ENCODE assay signal across 30 cellular contexts in genomic region chr20:36234771-36235320, GRCh38. TPM values are rescaled to one million over a fixed set of nuclear protein-coding genes. Genes with fewer than 3 reads are reported as not detected.
DNase-seq lines count a peak whose midpoint lies in the region; ATAC-seq, FAIRE-seq and TF ChIP-seq lines count a peak whose summit lies in the region.
"Had no signal": no experiment of that assay in that cellular context is flagged by ENCODE, and none has a peak within 500 bp of the region (broad histone marks: within the 10 kb centered on the region; RNA-seq: fewer than 3 reads in every experiment).

No MANE protein-coding gene starts in this region.

- H3K9me1 ChIP-seq in K562 (ENCODE audit: control insufficient read depth, insufficient read depth, low read length) = no peaks in the 10 kb centered on the region

- H2AFZ ChIP-seq in K562 (ENCODE audit: low read depth, low read length) = peak overlapping the region; percentile 40; the same call in 1 of the 2 replicates
- H2AFZ ChIP-seq in neural progenitor cell (replicated peaks) = no peak overlapping the region

- no peak for TF ChIP-seq POLR2A in K562 (conservative IDR thresholded peaks at IDR 0.05)

- intact Hi-C loops in K562 (cut with micrococcal nuclease) = no loop called here

- FAIRE-seq in K562 (lab: Jason Lieb, UNC) = peak; percentile 51
- FAIRE-seq: astrocyte, GM12892 had no signal

- H3K4me1 Mint-ChIP-seq in CD8-positive, alpha-beta memory T cell = peaks cover 36 to 42% (median 41%) of the 10 kb centered on the region in 3 donors
- peaks cover 15% of the 10 kb centered on the region for H3K4me1 Mint-ChIP-seq in neural progenitor cell
- peaks cover 21% of the 10 kb centered on the region for H3K4me1 Mint-ChIP-seq in stimulated activated memory B cell treated with anti-CD40 and anti-IgM and Interleukin-4, amounts not matched to agents 10 μg/mL and 1 μg/mL and 100 μg/mL, for 72 hours

- no peak overlapping the region for H3K4me3 ChIP-seq in CD8-positive, alpha-beta memory T cell (ENCODE audit: low read length)
- H3K4me3 ChIP-seq in K562 (no peak overlapping the region), neural progenitor cell (no peak overlapping the region)
- H3K4me3 ChIP-seq: GM23248, PC-9, upper lobe of right lung had no signal

- peaks cover 33% of the 10 kb centered on the region for H3K4me1 ChIP-seq in CD8-positive, alpha-beta memory T cell (ENCODE audit: insufficient read depth, low read length)
- peaks cover 5 to 7% of the 10 kb centered on the region in 2 experiments; a peak in 4 of 5 replicates for H3K4me1 ChIP-seq in K562 (replicated peaks in 1 of 2; ENCODE audit: control insufficient read depth in 2 of 2, insufficient read depth in 2 of 2, low read length in 2 of 2)
- H3K4me1 ChIP-seq in neural progenitor cell = peaks cover 5% of the 10 kb centered on the region

- in situ Hi-C loops in K562 (cut with MboI) = no loop called here

- no peaks in the 10 kb centered on the region for H3K9me3 Mint-ChIP-seq in CD8-positive, alpha-beta memory T cell
- no peaks in the 10 kb centered on the region for H3K9me3 Mint-ChIP-seq in neural progenitor cell
- H3K9me3 Mint-ChIP-seq in stimulated activated memory B cell treated with anti-CD40 and anti-IgM and Interleukin-4, amounts not matched to agents 10 μg/mL and 1 μg/mL and 100 μg/mL, for 72 hours = no peaks in the 10 kb centered on the region
- H3K9me3 Mint-ChIP-seq: stimulated activated effector memory CD8-positive, alpha-beta T cell treated with anti-CD3 and anti-CD28 coated beads, Interleukin-12 subunit alpha, Interleukin-12 subunit beta, amount 100 ng/mL, for 72 hours had no signal

- peak overlapping the region in 6 of 7 donors; percentile 24 to 79 (median 57) for H3K4me3 Mint-ChIP-seq in CD8-positive, alpha-beta memory T cell
- peak overlapping the region; percentile 14 for H3K4me3 Mint-ChIP-seq in neural progenitor cell
- no peak overlapping the region for H3K4me3 Mint-ChIP-seq in stimulated activated memory B cell treated with anti-CD40 and anti-IgM and Interleukin-4, amounts not matched to agents 10 μg/mL and 1 μg/mL and 100 μg/mL, for 72 hours
- H3K4me3 Mint-ChIP-seq: activated naive CD8-positive, alpha-beta T cell; CD14-positive monocyte had no signal

- TF ChIP-seq RAD21 in K562 (CRISPR knock-in tag; conservative IDR thresholded peaks at IDR 0.05 in 1 of 2, IDR thresholded peaks at IDR 0.05 in 1 of 2) = no peak

- CTCF ChIA-PET in CD8-positive, alpha-beta memory T cell (lab: Charles Lee) = interaction anchor here (1.1 to 1.5 kb wide), 2 partner anchors 11 to 32 kb away, joined by 3 read pairs; no protein-coding TSS in a partner anchor
- CTCF ChIA-PET in K562 (lab: Yijun Ruan, JAX; ENCODE audit: low intra/inter-chr PET ratio) = no interaction called here

- no peak overlapping the region for H3K27ac ChIP-seq in CD8-positive, alpha-beta memory T cell (ENCODE audit: low read depth, low read length)
- H3K27ac ChIP-seq in K562 (ENCODE audit: extremely low read depth, low read depth, low read length) (no peak overlapping the region), neural progenitor cell (no peak overlapping the region), caudate nucleus (ENCODE audit: low read depth, low read length) (no peak overlapping the region)
- H3K27ac ChIP-seq: GM23248, KMS-11, ovary, PC-9, right atrium auricular region had no signal

- H3K9ac ChIP-seq in K562 (ENCODE audit: insufficient read depth in 1 of 2, low read depth in 2 of 2, low read length in 2 of 2) = no peak overlapping the region
- H3K9ac ChIP-seq in neural progenitor cell = no peak overlapping the region
- H3K9ac ChIP-seq: GM23248 had no signal

- no peaks in the 10 kb centered on the region for H3K9me3 ChIP-seq in CD8-positive, alpha-beta memory T cell (ENCODE audit: low read length)
- H3K9me3 ChIP-seq in K562 (replicated peaks; ENCODE audit: control insufficient read depth, insufficient read depth, low read depth, low read length) = no peaks in the 10 kb centered on the region
- no peaks in the 10 kb centered on the region for H3K9me3 ChIP-seq in neural progenitor cell (ENCODE audit: low read depth)
- H3K9me3 ChIP-seq: gastrocnemius medialis, ovary, right atrium auricular region, upper lobe of right lung had no signal

- no peak overlapping the region; the same call in 1 of the 2 replicates for H3K4me2 ChIP-seq in K562 (ENCODE audit: insufficient read depth, low read length)
- no peak overlapping the region for H3K4me2 ChIP-seq in neural progenitor cell
- H3K4me2 ChIP-seq: KMS-11 had no signal

- DNase-seq in CD8-positive, alpha-beta memory T cell = no peak
- DNase-seq in NCI-H82 (lab: John Stamatoyannopoulos, UW) = peak; percentile 97
- peak in 2 of 4 experiments; percentile 24 to 55 for DNase-seq in K562 (ENCODE audit: extremely low read depth in 1 of 4, low spot score in 3 of 4)
- no peak for DNase-seq in neural progenitor cell (ENCODE audit: low spot score)
- no peak for DNase-seq in caudate nucleus (lab: John Stamatoyannopoulos, UW)
- DNase-seq: central memory CD4-positive, alpha-beta T cell; gastrocnemius medialis; GM23248; left cardiac atrium; mesendoderm; MV-4-11; NCI-H146; NCI-H2171; NCI-H510A; NK-92 treated with Interleukin-12 subunit alpha and Interleukin-12 subunit beta, amount 100 ng/mL, for 24 hours; ovary; PC-9; SHP77; stimulated activated CD4-positive, alpha-beta T cell treated with anti-CD3 and anti-CD28 coated beads, Interleukin-4, amount 100 ng/mL, for 24 hours; substantia nigra; upper lobe of right lung had no signal

- ATAC-seq in K562 (no peak), HG03354 (IDR thresholded peaks at IDR 0.05; ENCODE audit: poor library complexity, severe bottlenecking, unreplicated experiment) (no peak)
- no peak for ATAC-seq in stimulated activated memory B cell treated with anti-CD40 and anti-IgM and Interleukin-4, amounts not matched to agents 10 μg/mL and 1 μg/mL and 100 μg/mL, for 72 hours
- ATAC-seq: gastrocnemius medialis; left cardiac atrium; stimulated activated effector memory CD8-positive, alpha-beta T cell treated with anti-CD3 and anti-CD28 coated beads, Interleukin-12 subunit alpha, Interleukin-12 subunit beta, amount 100 ng/mL, for 72 hours; upper lobe of right lung had no signal

- H3K27ac Mint-ChIP-seq in CD8-positive, alpha-beta memory T cell = no peak overlapping the region
- no peak overlapping the region for H3K27ac Mint-ChIP-seq in neural progenitor cell
- no peak overlapping the region for H3K27ac Mint-ChIP-seq in stimulated activated memory B cell treated with anti-CD40 and anti-IgM and Interleukin-4, amounts not matched to agents 10 μg/mL and 1 μg/mL and 100 μg/mL, for 72 hours
- H3K27ac Mint-ChIP-seq: activated naive CD8-positive, alpha-beta T cell; stimulated activated effector memory CD8-positive, alpha-beta T cell treated with anti-CD3 and anti-CD28 coated beads, Interleukin-12 subunit alpha, Interleukin-12 subunit beta, amount 100 ng/mL, for 72 hours had no signal

- peaks cover 0 to 22% (median 4%) of the 10 kb centered on the region in 3 donors for H3K36me3 Mint-ChIP-seq in CD8-positive, alpha-beta memory T cell
- H3K36me3 Mint-ChIP-seq in neural progenitor cell = no peaks in the 10 kb centered on the region
- H3K36me3 Mint-ChIP-seq in stimulated activated memory B cell treated with anti-CD40 and anti-IgM and Interleukin-4, amounts not matched to agents 10 μg/mL and 1 μg/mL and 100 μg/mL, for 72 hours = no peaks in the 10 kb centered on the region
- H3K36me3 Mint-ChIP-seq: activated naive CD8-positive, alpha-beta T cell had no signal

- 10% methylated on average over 4 of the region's 4 CpGs for WGBS in K562 (ENCODE audit: insufficient coverage, low coverage, missing lambda C conversion rate)

- H3K27me3 ChIP-seq in CD8-positive, alpha-beta memory T cell (ENCODE audit: insufficient read depth, low read length, poor library complexity, severe bottlenecking) = no peaks in the 10 kb centered on the region
- peaks cover 10 to 20% of the 10 kb centered on the region in 2 experiments; a peak in 4 of 5 replicates for H3K27me3 ChIP-seq in K562 (ENCODE audit: control insufficient read depth in 2 of 2, insufficient read depth in 2 of 2, low read length in 2 of 2)
- no peaks in the 10 kb centered on the region for H3K27me3 ChIP-seq in neural progenitor cell
- H3K27me3 ChIP-seq: gastrocnemius medialis, ovary, right atrium auricular region, upper lobe of right lung had no signal

- H3K27me3 Mint-ChIP-seq in CD8-positive, alpha-beta memory T cell = peaks cover 3% of the 10 kb centered on the region in 2 donors
- peaks cover 6% of the 10 kb centered on the region for H3K27me3 Mint-ChIP-seq in neural progenitor cell (ENCODE audit: insufficient read depth, low read depth)
- peaks cover 19% of the 10 kb centered on the region for H3K27me3 Mint-ChIP-seq in stimulated activated memory B cell treated with anti-CD40 and anti-IgM and Interleukin-4, amounts not matched to agents 10 μg/mL and 1 μg/mL and 100 μg/mL, for 72 hours

- peaks cover 8% of the 10 kb centered on the region for H3K36me3 ChIP-seq in CD8-positive, alpha-beta memory T cell (ENCODE audit: insufficient read depth, low read length)
- peaks cover 19% of the 10 kb centered on the region; the same call in 2 of the 3 replicates for H3K36me3 ChIP-seq in K562 (ENCODE audit: control insufficient read depth, insufficient read depth, low read length)
- no peaks in the 10 kb centered on the region for H3K36me3 ChIP-seq in neural progenitor cell
- H3K36me3 ChIP-seq: ovary had no signal

- no peaks in the 10 kb centered on the region for H3F3A ChIP-seq in neural progenitor cell (ENCODE audit: low read depth)

- H4K20me1 ChIP-seq in K562 (replicated peaks; ENCODE audit: control insufficient read depth, insufficient read depth, low read length) (no peaks in the 10 kb centered on the region), neural progenitor cell (ENCODE audit: low read depth) (no peaks in the 10 kb centered on the region)

- BruUV-seq in K562 (replicated peaks; lab: Mats Ljungman, UMichigan) = no TSS peak

- POLR2A ChIA-PET in CD8-positive, alpha-beta memory T cell (lab: Charles Lee) = no interaction called here
- POLR2A ChIA-PET in K562 (lab: Yijun Ruan, JAX) = interaction anchor here (0.6 kb wide), 2 partner anchors 244 to 308 kb away, joined by 3 read pairs; no protein-coding TSS in a partner anchor

- no peak for TF ChIP-seq EP300 in K562 (IDR thresholded peaks at IDR 0.05; ENCODE audit: low read length)

- no peak for TF ChIP-seq CTCF in K562 (IDR thresholded peaks at IDR 0.05 in 2 of 3, conservative IDR thresholded peaks at IDR 0.05 in 1 of 3; ENCODE audit: insufficient read depth in 2 of 3, low read depth in 1 of 3, low read length in 3 of 3)
- no peak for TF ChIP-seq CTCF in neural progenitor cell (IDR thresholded peaks at IDR 0.05)

- peaks cover 35% of the 10 kb centered on the region for H3K79me2 ChIP-seq in K562 (ENCODE audit: control insufficient read depth, insufficient read depth, low read length)
- peaks cover 36% of the 10 kb centered on the region for H3K79me2 ChIP-seq in neural progenitor cell (ENCODE audit: low read depth)

RNA-seq across cellular contexts. Expression of gene AAR2, which starts 1.4 kb away (rescaled TPM):
- total RNA-seq in CD8-positive, alpha-beta memory T cell = 10 to 100 TPM; 32.1 to 32.7 TPM
- polyA plus RNA-seq in CD8-positive, alpha-beta memory T cell = 38.2 TPM
- 10.3 and 27.3 TPM in 2 replicates for total RNA-seq in K562 (2011; cell fraction: chromatin; rRNA removed; ENCODE audit: low replicate concordance)
- 20.4 and 22.3 TPM in 2 replicates for total RNA-seq in K562 (2011; cell fraction: nucleolus; rRNA removed)
- 16.5 and 16.9 TPM in 2 replicates for total RNA-seq in K562 (2011; cell fraction: nucleoplasm; rRNA removed)
- 24.7 and 29.6 TPM in 2 replicates for total RNA-seq in K562 (2014; rRNA removed)
- 18.0 and 20.0 TPM in 2 replicates for total RNA-seq in K562 (2014; rRNA removed; fragmentation: Illumina TruSeq; extraction: Trizol)
- total RNA-seq in K562 (2015; rRNA removed; fragmentation: Illumina TruSeq; extraction: Trizol) = 22.4 and 23.6 TPM in 2 replicates
- 26.0 and 26.3 TPM in 2 replicates for total RNA-seq in K562 (2021)
- 30.7 and 30.8 TPM in 2 replicates for polyA plus RNA-seq in K562 (2011; rRNA removed)
- polyA plus RNA-seq in K562 (2011; cell fraction: cytosol; rRNA removed) = 31.0 and 52.8 TPM in 2 replicates
- 14.5 and 21.1 TPM in 2 replicates for polyA plus RNA-seq in K562 (2011; cell fraction: nucleus; rRNA removed)
- polyA plus RNA-seq in K562 (2012) = 21.4 and 24.8 TPM in 2 replicates
- polyA plus RNA-seq in K562 (2014; fragmentation: Illumina TruSeq; extraction: Trizol) = 36.2 and 39.4 TPM in 2 replicates
- polyA plus RNA-seq in K562 (2014; fragmentation: Nextera tagmentation; extraction: Ambion mirVana) = 10 to 100 TPM in 1 of 2 experiments, 1 to 10 TPM in 1; 6.5 to 12.0 TPM
- polyA plus RNA-seq in K562 (2014; rRNA removed) = 29.3 and 30.0 TPM in 2 replicates
- polyA minus RNA-seq in K562 (2011; rRNA and poly(A)+ RNA removed) = 20.2 and 29.3 TPM in 2 replicates
- 15.3 and 17.6 TPM in 2 replicates for polyA minus RNA-seq in K562 (2011; cell fraction: cytosol; rRNA and poly(A)+ RNA removed)
- 13.1 and 18.1 TPM in 2 replicates for polyA minus RNA-seq in K562 (2011; cell fraction: nucleus; rRNA and poly(A)+ RNA removed)
- total RNA-seq in neural progenitor cell (ENCODE audit: low replicate concordance) = 19.7 and 26.6 TPM in 2 replicates
